7 cellular contexts compared by ENCODE assay signal in the genomic region with DNA sequence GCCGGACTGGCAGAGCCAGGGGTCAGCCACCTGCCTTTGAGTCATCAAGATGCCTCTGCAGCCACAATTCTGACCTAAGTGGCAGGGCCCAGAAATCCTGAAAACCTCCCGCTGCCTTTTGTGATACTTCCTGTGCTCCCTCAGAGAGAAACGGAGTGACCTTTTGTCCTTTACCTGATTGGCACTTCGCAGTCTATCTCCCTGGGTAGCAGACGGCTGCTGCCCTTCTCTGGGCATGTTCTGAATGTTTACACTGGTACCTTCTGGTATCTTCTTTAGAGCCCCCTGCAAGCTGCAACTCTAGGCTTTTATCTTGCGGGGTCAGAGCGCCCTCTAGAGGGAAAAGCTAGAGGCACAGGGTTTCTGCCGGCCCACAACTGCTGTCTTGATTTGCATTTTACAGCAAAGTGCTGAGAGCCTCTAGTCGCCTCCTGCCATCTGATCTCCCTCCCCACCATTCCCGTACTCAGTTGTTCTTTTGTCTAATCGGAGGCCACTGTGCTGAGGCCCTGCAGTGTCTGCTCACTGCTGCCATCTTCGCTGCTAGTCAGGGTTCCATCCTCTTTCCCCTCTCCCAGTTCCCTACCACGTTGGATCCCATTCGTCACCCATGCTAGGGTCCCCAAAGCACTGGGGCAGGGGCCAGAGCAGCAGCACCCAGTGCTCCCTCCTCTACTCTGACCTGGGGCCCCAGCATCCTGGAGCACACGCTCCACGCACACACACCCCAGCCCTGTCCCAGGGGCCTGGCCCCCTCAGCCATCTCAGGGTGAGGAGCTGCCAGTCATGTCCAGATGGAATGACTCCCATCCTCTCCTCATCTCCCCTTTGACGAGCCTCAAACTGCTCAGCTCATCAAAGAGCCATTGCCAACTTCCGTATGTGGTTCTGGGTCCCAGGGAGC. TPM values are rescaled to one million over a fixed set of nuclear protein-coding genes. Genes with fewer than 3 reads are reported as not detected.
DNase-seq lines count a peak whose midpoint lies in the region; ATAC-seq and TF ChIP-seq lines count a peak whose summit lies in the region.

No MANE protein-coding gene starts in this region.

- H3K27me3 ChIP-seq in brain microvascular endothelial cell (replicated peaks) (no peaks in the 10 kb centered on the region), iPS DF 6.9 (ENCODE audit: control insufficient read depth, insufficient read depth, low read length) (no peaks in the 10 kb centered on the region), spleen (replicated peaks in 1 of 7) (no peaks in the 10 kb centered on the region)

- H3K9me3 ChIP-seq in iPS DF 6.9 (ENCODE audit: control insufficient read depth, insufficient read depth, low read length) (no peaks in the 10 kb centered on the region), spleen (no peaks in the 10 kb centered on the region)

- no peak overlapping the region for H3K27ac ChIP-seq in brain microvascular endothelial cell
- no peak overlapping the region for H3K27ac ChIP-seq in iPS DF 6.9 (ENCODE audit: low read length)
- H3K27ac ChIP-seq in spleen: peak overlapping the region; percentile 42 to 93 (median 84)

- H3K4me3 ChIP-seq in GM12875 (ENCODE audit: low read depth, low read length) (no peak overlapping the region), brain microvascular endothelial cell (ENCODE audit: low read depth, low read length) (no peak overlapping the region), iPS DF 6.9 (ENCODE audit: low read length) (no peak overlapping the region), spleen (no peak overlapping the region)

- TF ChIP-seq POLR2A in spleen (IDR thresholded peaks at IDR 0.05): no peak

- H3K36me3 ChIP-seq in brain microvascular endothelial cell (replicated peaks): peaks cover 3% of the 10 kb centered on the region
- no peaks in the 10 kb centered on the region; the same call in 1 of the 2 replicates for H3K36me3 ChIP-seq in iPS DF 6.9 (ENCODE audit: control insufficient read depth, insufficient read depth, low read length)
- peaks cover 3 to 68% (median 35%) of the 10 kb centered on the region in 6 donors for H3K36me3 ChIP-seq in spleen

- intact Hi-C loops in spleen (cut with DNase I; ENCODE audit: low total_unique reads): no loop called here

- no CpG with 5 or more reads among the region's 18 CpGs for WGBS in iPS DF 6.9 (ENCODE audit: insufficient coverage, insufficient read length)
- WGBS in spleen, 5 donors: 60 to 70% (median 62%) methylated on average over 18 of the region's 18 CpGs

- TF ChIP-seq CTCF in GM12875 (IDR thresholded peaks at IDR 0.05; ENCODE audit: borderline replicate concordance, insufficient read depth, low read depth, low read length): peak; percentile 79
- peak; percentile 96 for TF ChIP-seq CTCF in brain microvascular endothelial cell (IDR thresholded peaks at IDR 0.05; ENCODE audit: low read depth, low read length, missing control alignments)
- peak; percentile 49 to 87 (median 73) for TF ChIP-seq CTCF in spleen (IDR thresholded peaks at IDR 0.05 in 8 of 11, conservative IDR thresholded peaks at IDR 0.05 in 3 of 11)

- in situ Hi-C loops in brain microvascular endothelial cell (cut with HindIII; ENCODE audit: low pct_ligation_motif_present, low sequenced_read_pairs): no loop called here

- H3K4me1 ChIP-seq in iPS DF 6.9 (ENCODE audit: control insufficient read depth, insufficient read depth, low read length): peaks cover 3% of the 10 kb centered on the region; the same call in 1 of the 2 replicates
- peaks cover 29 to 77% (median 66%) of the 10 kb centered on the region in 6 donors for H3K4me1 ChIP-seq in spleen

- no peak for ATAC-seq in HG03457 (IDR thresholded peaks at IDR 0.05; ENCODE audit: unreplicated experiment)

- peak; percentile 45 for DNase-seq in NCI-H2029 treated with DMSO at 0.1 percent for 48 hours (lab: John Stamatoyannopoulos, UW)
- DNase-seq in UCSD-AML1 (lab: John Stamatoyannopoulos, UW; ENCODE audit: unreplicated experiment): peak; percentile 58
- peak; percentile 58 for DNase-seq in brain microvascular endothelial cell
- DNase-seq in iPS DF 6.9 (ENCODE audit: low read depth, low spot score): peak; percentile 66
- peak; percentile 81 for DNase-seq in spleen

RNA-seq across cellular contexts. Expression of gene SPATA2, which starts 26.7 kb away (rescaled TPM):
- total RNA-seq in spleen: 10 to 100 TPM; 11.2 to 33.2 (median 17.2) TPM
- polyA plus RNA-seq in spleen: 1 to 10 TPM; 2.9 to 8.0 (median 4.1) TPM

RNA-seq across cellular contexts. Expression of gene RNF114, which starts 47.6 kb away (rescaled TPM):
- 100 to 1,000 TPM in 6 of 7 donors, 10 to 100 TPM in 1; 96.5 to 246 (median 113) TPM for total RNA-seq in spleen
- 10 to 100 TPM; 35.5 to 62.0 (median 37.6) TPM for polyA plus RNA-seq in spleen

Comparison
In these comparisons a context has a peak if more than half of its experiments do, and no peak if none do; other contexts are left out.
1. H3K27ac ChIP-seq: peak in spleen (8 of 8); none in brain microvascular endothelial cell (single experiment) and iPS DF 6.9 (single experiment).
2. Peak in every context shown above with its lines, with median percentiles within 50 percentile points of each other: CTCF ChIP-seq and DNase-seq.